8 cellular contexts compared by ENCODE assay signal in genomic region chr2:235594041-235594440, GRCh38.
DNase-seq lines count a peak whose midpoint lies in the region; ATAC-seq and TF ChIP-seq lines count a peak whose summit lies in the region.

No MANE protein-coding gene starts in this region.

- H3K9ac ChIP-seq in OCI-LY1 (ENCODE audit: low read length): no peak overlapping the region

- H3K4me3 Mint-ChIP-seq in activated T-helper 2 cell treated with anti-CD3 and anti-CD28 coated beads, Interferon-gamma antibody, Interleukin-2, Interleukin-4, amounts not matched to agents 10 μg/mL and 5 μg/mL and 100 μg/mL, durations not matched to agents 14 hours and 24 hours and 36 hours (ENCODE audit: low read depth): no peak overlapping the region

- TF ChIP-seq CTCF in LNCAP (IDR thresholded peaks at IDR 0.05): peak; percentile 58
- peak; percentile 55 for TF ChIP-seq CTCF in OCI-LY1 (IDR thresholded peaks at IDR 0.05; ENCODE audit: low read length)
- peak; percentile 79 to 98 (median 89) for TF ChIP-seq CTCF in dorsolateral prefrontal cortex (IDR thresholded peaks at IDR 0.05 in 54 of 56, conservative IDR thresholded peaks at IDR 0.05 in 2 of 56; ENCODE audit: low read depth in 1 of 56, partially characterized antibody in 56 of 56)

- H3K4me2 ChIP-seq in OCI-LY1 (ENCODE audit: low read length): no peak overlapping the region

- no peaks in the 10 kb centered on the region for H3K4me1 ChIP-seq in OCI-LY1 (ENCODE audit: insufficient read depth, low read length, severe bottlenecking)

- ATAC-seq in HG02870 (IDR thresholded peaks at IDR 0.05; ENCODE audit: unreplicated experiment): no peak

- H3K27me3 ChIP-seq in OCI-LY1 (ENCODE audit: insufficient read depth, low read length) (no peaks in the 10 kb centered on the region), dorsolateral prefrontal cortex (no peaks in the 10 kb centered on the region)

- DNase-seq in DMS153 treated with DMSO at 0.1 percent for 48 hours (lab: John Stamatoyannopoulos, UW; ENCODE audit: unreplicated experiment) (peak; percentile 79), dorsolateral prefrontal cortex (no peak), medulla oblongata (ENCODE audit: extremely low spot score) (peak; percentile 88)
- no peak for DNase-seq in activated naive CD4-positive, alpha-beta T cell (lab: John Stamatoyannopoulos, UW)
- DNase-seq in activated T-helper 2 cell treated with anti-CD3 and anti-CD28 coated beads, Interferon-gamma antibody, Interleukin-2, Interleukin-4, amounts not matched to agents 10 μg/mL and 5 μg/mL and 100 μg/mL, durations not matched to agents 14 hours and 24 hours and 36 hours (ENCODE audit: low spot score): no peak

- H3K4me3 ChIP-seq in OCI-LY1 (ENCODE audit: low read depth, low read length, poor library complexity, severe bottlenecking) (no peak overlapping the region), dorsolateral prefrontal cortex (no peak overlapping the region)

- H3K36me3 ChIP-seq in OCI-LY1 (ENCODE audit: insufficient read depth, low read length): no peaks in the 10 kb centered on the region

- H3K27ac Mint-ChIP-seq in activated T-helper 2 cell treated with anti-CD3 and anti-CD28 coated beads, Interferon-gamma antibody, Interleukin-2, Interleukin-4, amounts not matched to agents 10 μg/mL and 5 μg/mL and 100 μg/mL, durations not matched to agents 14 hours and 24 hours and 36 hours: no peak overlapping the region

- H3K9me3 ChIP-seq in OCI-LY1 (ENCODE audit: low read length): no peaks in the 10 kb centered on the region

- no peaks in the 10 kb centered on the region for H3K79me2 ChIP-seq in OCI-LY1 (ENCODE audit: insufficient read depth, low read length)

- no peaks in the 10 kb centered on the region for H3K9me2 ChIP-seq in OCI-LY1 (ENCODE audit: low read depth, low read length)

- H3K4me1 Mint-ChIP-seq in activated T-helper 2 cell treated with anti-CD3 and anti-CD28 coated beads, Interferon-gamma antibody, Interleukin-2, Interleukin-4, amounts not matched to agents 10 μg/mL and 5 μg/mL and 100 μg/mL, durations not matched to agents 14 hours and 24 hours and 36 hours (ENCODE audit: low read depth): no peaks in the 10 kb centered on the region

- H2AFZ ChIP-seq in OCI-LY1 (ENCODE audit: low read length): no peak overlapping the region

- no peak overlapping the region for H3K27ac ChIP-seq in OCI-LY1 (ENCODE audit: low read depth, low read length, poor library complexity, severe bottlenecking)
- H3K27ac ChIP-seq in dorsolateral prefrontal cortex: peak overlapping the region in 28 of 59 donors; percentile 9 to 82 (median 51)

- no peaks in the 10 kb centered on the region for H3F3A ChIP-seq in OCI-LY1 (ENCODE audit: insufficient read depth, low read length)

- no peaks in the 10 kb centered on the region for H4K20me1 ChIP-seq in OCI-LY1 (ENCODE audit: insufficient read depth, low read length)

- no peaks in the 10 kb centered on the region for H3K9me3 Mint-ChIP-seq in activated T-helper 2 cell treated with anti-CD3 and anti-CD28 coated beads, Interferon-gamma antibody, Interleukin-2, Interleukin-4, amounts not matched to agents 10 μg/mL and 5 μg/mL and 100 μg/mL, durations not matched to agents 14 hours and 24 hours and 36 hours

- H3K27me3 Mint-ChIP-seq in activated T-helper 2 cell treated with anti-CD3 and anti-CD28 coated beads, Interferon-gamma antibody, Interleukin-2, Interleukin-4, amounts not matched to agents 10 μg/mL and 5 μg/mL and 100 μg/mL, durations not matched to agents 14 hours and 24 hours and 36 hours (ENCODE audit: low read depth): no peaks in the 10 kb centered on the region

- no peaks in the 10 kb centered on the region for H3K36me3 Mint-ChIP-seq in activated T-helper 2 cell treated with anti-CD3 and anti-CD28 coated beads, Interferon-gamma antibody, Interleukin-2, Interleukin-4, amounts not matched to agents 10 μg/mL and 5 μg/mL and 100 μg/mL, durations not matched to agents 14 hours and 24 hours and 36 hours (ENCODE audit: low read depth)

- intact Hi-C loops in dorsolateral prefrontal cortex (cut with DNase I): loop anchor here (2.0 to 5.0 kb wide), 7 partner anchors 42 to 457 kb away; no protein-coding TSS in a partner anchor
- intact Hi-C loops in activated T-helper 2 cell treated with anti-CD3 and anti-CD28 coated beads, Interferon-gamma antibody, Interleukin-2, Interleukin-4, amounts not matched to agents 10 μg/mL and 5 μg/mL and 100 μg/mL, durations not matched to agents 14 hours and 24 hours and 36 hours (cut with micrococcal nuclease): loop anchor here (2.0 kb wide), 1 partner anchor 457 kb away; no protein-coding TSS in a partner anchor

Comparison
In these comparisons a context has a peak if more than half of its experiments do, and no peak if none do; other contexts are left out.
1. DNase-seq: peak in DMS153 treated with DMSO at 0.1 percent for 48 hours (single experiment) and medulla oblongata (single experiment); none in dorsolateral prefrontal cortex (0 of 10), activated naive CD4-positive, alpha-beta T cell (0 of 4) and activated T-helper 2 cell treated with anti-CD3 and anti-CD28 coated beads, Interferon-gamma antibody, Interleukin-2, Interleukin-4, amounts not matched to agents 10 μg/mL and 5 μg/mL and 100 μg/mL, durations not matched to agents 14 hours and 24 hours and 36 hours (single experiment).
2. Peak in every context shown above with its lines, with median percentiles within 50 percentile points of each other: CTCF ChIP-seq.